25 cellular contexts compared by ENCODE assay signal in the genomic region with DNA sequence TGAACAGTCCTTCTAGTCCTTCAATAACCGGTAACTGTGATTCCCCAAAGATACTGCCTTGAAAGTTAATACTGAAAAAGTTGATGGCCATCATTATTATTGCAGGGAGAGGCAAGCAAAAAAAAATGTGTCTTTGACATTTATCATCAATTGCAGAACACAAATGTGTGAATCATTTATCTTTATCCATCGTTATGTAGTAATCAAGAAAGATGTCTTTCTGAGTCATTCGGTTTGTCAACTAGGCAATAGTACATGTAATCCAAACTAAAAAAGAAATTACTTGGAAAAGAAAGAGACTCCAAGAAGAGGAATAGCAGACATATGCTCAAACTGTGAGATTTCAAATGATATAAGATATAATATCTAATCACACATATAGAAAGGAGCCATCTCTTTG.
"Had no signal": no experiment of that assay in that cellular context is flagged by ENCODE, and none has a peak within 500 bp of the region (broad histone marks: within the 10 kb centered on the region; RNA-seq: fewer than 3 reads in every experiment).

No MANE protein-coding gene starts in this region.

- H3K27ac ChIP-seq: adrenal gland, Peyer's patch, RWPE1 had no signal

- DNase-seq: activated CD4-positive, alpha-beta T cell treated with anti-CD3 and anti-CD28 coated beads for 48 hours; activated CD4-positive, alpha-beta T cell treated with anti-CD3 and anti-CD28 coated beads, Interleukin-2, amount 50 U/mL, for 4 hours; activated CD4-positive, CD25-positive, alpha-beta regulatory T cell treated with anti-CD3 and anti-CD28 coated beads, Interleukin-2, amount 50 U/mL, for 72 hours; activated CD8-positive, alpha-beta memory T cell treated with anti-CD3 and anti-CD28 coated beads, Interleukin-2, amount 50 U/mL, for 48 hours; activated CD8-positive, alpha-beta T cell treated with anti-CD3 and anti-CD28 coated beads, Interleukin-2, amount 10 ng/mL, durations not matched to agents 7 days and 5 days; activated naive CD4-positive, alpha-beta T cell treated with anti-CD3 and anti-CD28 coated beads, Interleukin-2, amount 50 U/mL, for 16 hours; activated naive CD8-positive, alpha-beta T cell treated with anti-CD3 and anti-CD28 coated beads, Interleukin-2, amount 10 ng/mL, durations not matched to agents 7 days and 5 days; activated T-cell treated with anti-CD3 and anti-CD28 coated beads, Interleukin-2, amount 50 U/mL, for 1 hour; adrenal gland; aorta; cerebellar nuclear complex; KG1; MG63; NCI-H1105; NCI-H1436; NCI-H1694 treated with DMSO at 0.1 percent for 48 hours; NCI-H2029 treated with DMSO at 0.1 percent for 48 hours; NCI-H510A treated with DMSO at 0.1 percent for 48 hours; NCI-H69; Peyer's patch; SHP77; T-helper 17 cell; T-helper 9 cell had no signal

- H3K27me3 ChIP-seq: adrenal gland, MG63, Peyer's patch had no signal

- H3K4me3 ChIP-seq: adrenal gland, MG63, Peyer's patch had no signal

- ATAC-seq: activated CD8-positive, alpha-beta T cell treated with anti-CD3 and anti-CD28 coated beads, Interleukin-2, amount 10 ng/mL, durations not matched to agents 7 days and 5 days; T-helper 17 cell; WTC11 had no signal

- H3K36me3 ChIP-seq: adrenal gland, MG63, Peyer's patch had no signal

- H3K9me3 ChIP-seq: adrenal gland, MG63, Peyer's patch had no signal

- H3K4me1 ChIP-seq: adrenal gland, Peyer's patch had no signal
